ENCODE assay signal across 22 cellular contexts in genomic region chr3:104835376-104835775, GRCh38.
DNase-seq lines count a peak whose midpoint lies in the region; ATAC-seq and TF ChIP-seq lines count a peak whose summit lies in the region.
"Had no signal": no experiment of that assay in that cellular context is flagged by ENCODE, and none has a peak within 500 bp of the region (broad histone marks: within the 10 kb centered on the region; RNA-seq: fewer than 3 reads in every experiment).

No MANE protein-coding gene starts in this region.

- no peak overlapping the region for H3T11ph ChIP-seq in H9 (ENCODE audit: low read length)

- no peak overlapping the region for H2BK5ac ChIP-seq in H9 (ENCODE audit: insufficient read length, low read length)

- no peaks in the 10 kb centered on the region for H3K79me2 ChIP-seq in H9 (ENCODE audit: insufficient read depth, low read length)

- H3K27me3 Mint-ChIP-seq in H9 (ENCODE audit: low read depth) (no peaks in the 10 kb centered on the region), WTC11 (ENCODE audit: low read depth) (no peaks in the 10 kb centered on the region)
- H3K27me3 Mint-ChIP-seq: CD4-positive, alpha-beta T cell; CD8-positive, alpha-beta memory T cell had no signal

- peak; percentile 53 for ATAC-seq in WTC11
- no peak for ATAC-seq in GM18873 (IDR thresholded peaks at IDR 0.05; ENCODE audit: low FRiP score, unreplicated experiment)
- ATAC-seq: A549, GM12878 had no signal

- H3K4ac ChIP-seq in H9 (ENCODE audit: low read depth, low read length) = no peak overlapping the region

- H3K79me1 ChIP-seq in H9 (ENCODE audit: insufficient read depth, low read depth, low read length, poor library complexity, severe bottlenecking) = no peaks in the 10 kb centered on the region

- H3K23ac ChIP-seq in H9 (ENCODE audit: insufficient read length, low read depth, low read length) = no peak overlapping the region

- no peak overlapping the region for H2BK20ac ChIP-seq in H9 (ENCODE audit: low read depth, low read length, poor library complexity, severe bottlenecking)

- H3K4me2 ChIP-seq in H9 (ENCODE audit: insufficient read depth, insufficient read length, low read length) = no peak overlapping the region
- H3K4me2 ChIP-seq: A549; BLaER1 treated with 17β-estradiol and CSF1 and Interleukin-3, amounts not matched to agents 10 nM and 100 nM had no signal

- H2AK5ac ChIP-seq in H9 (ENCODE audit: insufficient read length, low read length) = no peak overlapping the region

- H4K5ac ChIP-seq in H9 (ENCODE audit: insufficient read length, low read depth, low read length) = no peak overlapping the region

- TF ChIP-seq CTCF in H9 (conservative IDR thresholded peaks at IDR 0.05) = no peak
- TF ChIP-seq CTCF in WTC11 (IDR thresholded peaks at IDR 0.05) = no peak

- no peaks in the 10 kb centered on the region for H3K36me3 ChIP-seq in iPS-20b (ENCODE audit: insufficient read depth, low read depth, low read length)
- H3K36me3 ChIP-seq: BE2C; BLaER1 treated with 17β-estradiol and CSF1 and Interleukin-3, amounts not matched to agents 10 nM and 100 nM had no signal

- H3K4me1 ChIP-seq in H9 (ENCODE audit: insufficient read depth, low read length) (no peaks in the 10 kb centered on the region; the same call in 1 of the 2 replicates), iPS-20b (ENCODE audit: insufficient read depth, low read length) (peaks cover 13% of the 10 kb centered on the region; the same call in 1 of the 2 replicates)
- H3K4me1 ChIP-seq: A549; BE2C; BLaER1 treated with 17β-estradiol and CSF1 and Interleukin-3, amounts not matched to agents 10 nM and 100 nM had no signal

- no CpG with 5 or more reads among the region's 1 CpG for WGBS in H9 (ENCODE audit: extremely low coverage, insufficient read length, low lambda C conversion rate)

- POLR2A ChIA-PET in WTC11 (lab: Charles Lee) = interaction anchor here (0.6 kb wide), 1 partner anchor 946 kb away, joined by 3 read pairs; no protein-coding TSS in a partner anchor

- no peak overlapping the region for H4K91ac ChIP-seq in H9 (ENCODE audit: insufficient read length, low read depth, low read length)

- H3K9me3 Mint-ChIP-seq in H9 (no peaks in the 10 kb centered on the region), WTC11 (no peaks in the 10 kb centered on the region)
- H3K9me3 Mint-ChIP-seq: CD4-positive, alpha-beta T cell; CD8-positive, alpha-beta memory T cell had no signal

- H3K27ac Mint-ChIP-seq in H9 (peak overlapping the region; percentile 2 to 93 (median 38); a peak in 6 of 7 replicates), WTC11 (peak overlapping the region; percentile 81)
- H3K27ac Mint-ChIP-seq: CD4-positive, alpha-beta T cell; CD8-positive, alpha-beta memory T cell had no signal

- H3K9ac ChIP-seq in H9 (ENCODE audit: extremely low read depth, insufficient read length, low read length) (no peak overlapping the region), iPS-20b (ENCODE audit: low read depth, low read length) (peak overlapping the region; percentile 35; the same call in 1 of the 2 replicates)
- H3K9ac ChIP-seq: BLaER1 treated with 17β-estradiol and CSF1 and Interleukin-3, amounts not matched to agents 10 nM and 100 nM; GM23248 had no signal

- H2BK12ac ChIP-seq in H9 (ENCODE audit: insufficient read length, low read depth, low read length) = no peak overlapping the region

- no peaks in the 10 kb centered on the region for H3K23me2 ChIP-seq in H9 (ENCODE audit: insufficient read length, low read depth, low read length, poor library complexity, severe bottlenecking)

- H3K9me3 ChIP-seq in H9 (ENCODE audit: control insufficient read depth, low read depth, low read length) = no peaks in the 10 kb centered on the region
- H3K9me3 ChIP-seq in iPS-20b (ENCODE audit: insufficient read depth, low read depth, low read length) = no peaks in the 10 kb centered on the region
- H3K9me3 ChIP-seq: A549; BE2C; BLaER1 treated with 17β-estradiol and CSF1 and Interleukin-3, amounts not matched to agents 10 nM and 100 nM had no signal

- no peak overlapping the region for H2AFZ ChIP-seq in H9 (ENCODE audit: low read length)
- H2AFZ ChIP-seq: GM23248 had no signal

- no peak overlapping the region for H3K14ac ChIP-seq in H9 (ENCODE audit: insufficient read depth, low read length)

- H3K27me3 ChIP-seq in H9 (ENCODE audit: insufficient read depth, low read length) (no peaks in the 10 kb centered on the region), iPS-20b (ENCODE audit: insufficient read depth, low read length) (no peaks in the 10 kb centered on the region)
- H3K27me3 ChIP-seq: BE2C; BLaER1 treated with 17β-estradiol and CSF1 and Interleukin-3, amounts not matched to agents 10 nM and 100 nM had no signal

- CTCF ChIA-PET in WTC11 (lab: Charles Lee) = no interaction called here

- H4K20me1 ChIP-seq in H9 (ENCODE audit: control insufficient read depth, insufficient read depth, insufficient read length) = no peaks in the 10 kb centered on the region
- H4K20me1 ChIP-seq: BLaER1 treated with 17β-estradiol and CSF1 and Interleukin-3, amounts not matched to agents 10 nM and 100 nM had no signal

- H3K27ac ChIP-seq in H9 (ENCODE audit: insufficient read length, low read depth, low read length) = no peak overlapping the region
- peak overlapping the region; percentile 61 for H3K27ac ChIP-seq in iPS-20b (ENCODE audit: low read length)
- H3K27ac ChIP-seq: A549; BLaER1 treated with 17β-estradiol and CSF1 and Interleukin-3, amounts not matched to agents 10 nM and 100 nM; GM23248 had no signal

- H2BK120ac ChIP-seq in H9 (ENCODE audit: low read depth, low read length, poor library complexity, severe bottlenecking) = no peak overlapping the region

- H3K4me1 Mint-ChIP-seq in H9 (peaks cover 19 to 29% of the 10 kb centered on the region in 2 experiments), WTC11 (peaks cover 24% of the 10 kb centered on the region)
- H3K4me1 Mint-ChIP-seq: CD14-positive monocyte; CD8-positive, alpha-beta memory T cell had no signal

- DNase-seq in H9 (no peak), WTC11 (ENCODE audit: low spot score) (no peak), islet precursor cell (no peak), HT-29 (ENCODE audit: low spot score) (no peak)
- DNase-seq: 8988T; ACHN; AML-193; BE2C; CD4-positive, alpha-beta T cell; CD8-positive, alpha-beta memory T cell; DMS 273 treated with DMSO at 0.1 percent for 48 hours; DMS79; EL; GDM1; GM23248; HCEC 1CT had no signal

- H3K56ac ChIP-seq in H9 (ENCODE audit: insufficient read length, low read depth, low read length) = no peak overlapping the region

- H3K18ac ChIP-seq in H9 (ENCODE audit: insufficient read length, low read depth, low read length) = no peak overlapping the region

- no peak overlapping the region for H4K8ac ChIP-seq in H9 (replicated peaks; ENCODE audit: insufficient read length, low read depth, low read length)

- H3K4me3 Mint-ChIP-seq in H9 (no peak overlapping the region), WTC11 (no peak overlapping the region)
- H3K4me3 Mint-ChIP-seq: CD14-positive monocyte; CD4-positive, alpha-beta T cell; CD8-positive, alpha-beta memory T cell had no signal

- peak overlapping the region; percentile 5; the same call in 1 of the 2 replicates for H3K4me3 ChIP-seq in iPS-20b (ENCODE audit: low read length)
- H3K4me3 ChIP-seq: A549; BLaER1 treated with 17β-estradiol and CSF1 and Interleukin-3, amounts not matched to agents 10 nM and 100 nM; GM12878; GM23248 had no signal

- H2BK15ac ChIP-seq in H9 (ENCODE audit: low read depth, low read length) = no peak overlapping the region

- H3K36me3 Mint-ChIP-seq in H9 (ENCODE audit: insufficient read depth in 1 of 3, low read depth in 3 of 3) (no peaks in the 10 kb centered on the region), WTC11 (no peaks in the 10 kb centered on the region)
- H3K36me3 Mint-ChIP-seq: CD14-positive monocyte; CD8-positive, alpha-beta memory T cell had no signal

TF ChIP-seq in WTC11, 78 proteins besides CTCF, POLR2A, EP300 and RAD21 (continues in another document):
- no peak for TF ChIP-seq NR1H2 (CRISPR knock-in tag; IDR thresholded peaks at IDR 0.05)
- no peak for TF ChIP-seq AFF4 (CRISPR knock-in tag; IDR thresholded peaks at IDR 0.05; ENCODE audit: borderline replicate concordance)
- TF ChIP-seq ATF2 (CRISPR knock-in tag; IDR thresholded peaks at IDR 0.05; ENCODE audit: borderline replicate concordance, low read depth) = no peak
- no peak for TF ChIP-seq TEAD1 (CRISPR knock-in tag; IDR thresholded peaks at IDR 0.05)
